Comparison of ENCODE assay signal across 30 cellular contexts in the genomic region with DNA sequence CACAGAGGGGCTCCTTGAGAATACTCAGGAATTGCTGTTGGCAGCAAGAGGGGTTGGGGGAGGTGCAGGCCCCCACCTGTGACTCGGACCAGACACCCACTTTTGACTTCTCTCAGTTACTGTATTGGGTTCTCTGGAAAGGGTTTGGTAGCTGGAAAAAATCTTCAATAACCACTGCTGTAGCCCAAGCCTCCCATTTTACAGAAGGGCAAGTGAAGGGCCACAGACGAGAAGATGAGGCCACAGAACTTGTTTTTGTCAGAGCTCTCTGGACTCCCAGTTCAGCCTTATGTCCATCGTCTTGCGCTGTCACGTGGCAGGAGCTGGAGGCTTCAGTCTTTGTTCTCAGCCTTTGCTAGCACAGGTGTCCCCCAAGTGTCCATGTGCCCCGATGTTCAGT. TPM values are rescaled to one million over a fixed set of nuclear protein-coding genes. Genes with fewer than 3 reads are reported as not detected.
"Had no signal": no experiment of that assay in that cellular context is flagged by ENCODE, and none has a peak within 500 bp of the region (broad histone marks: within the 10 kb centered on the region; RNA-seq: fewer than 3 reads in every experiment).

No MANE protein-coding gene starts in this region.

- H3K27ac ChIP-seq: adrenal gland, body of pancreas, SJSA1 had no signal

- H3K9me3 ChIP-seq: adrenal gland, body of pancreas, SJSA1, SK-N-SH had no signal

- H3K27me3 ChIP-seq: adrenal gland, body of pancreas, SJSA1 had no signal

- H3K9ac ChIP-seq: SK-N-SH had no signal

- FAIRE-seq: astrocyte, TTC549 had no signal

- H3K4me3 ChIP-seq: adrenal gland, body of pancreas, SJSA1 had no signal

- H3K4me3 Mint-ChIP-seq: activated CD4-positive, alpha-beta T cell treated with anti-CD3 and anti-CD28 coated beads, Interleukin-2, amount 10 ng/mL, durations not matched to agents 24 days and 14 days; activated CD8-positive, alpha-beta T cell treated with anti-CD3 and anti-CD28 coated beads, Interleukin-2, amount 10 ng/mL, durations not matched to agents 7 days and 5 days; activated naive CD4-positive, alpha-beta T cell treated with anti-CD3 and anti-CD28 coated beads for 36 hours; activated T-cell treated with anti-CD3 and anti-CD28 coated beads, Interleukin-2, amount 50 U/mL, for 4 hours; activated T-helper 1 cell treated with anti-CD3 and anti-CD28 coated beads, Interleukin-12 subunit alpha, Interleukin-12 subunit beta, Interleukin-2, Interleukin-4 antibody, amounts not matched to agents 30 ng/mL and 10 ng/mL and 1 ng/mL, durations not matched to agents 14 hours and 24 hours and 36 hours; T-helper 1 cell treated with Interleukin-12 subunit alpha and Interleukin-12 subunit beta and Interleukin-4 antibody, amounts not matched to agents 30 μg/mL and 1 μg/mL, for 36 hours; T-helper 2 cell treated with Interferon-gamma antibody and Interleukin-4, amounts not matched to agents 5 μg/mL and 100 μg/mL, for 36 hours had no signal

- DNase-seq: activated CD4-positive, alpha-beta T cell treated with anti-CD3 and anti-CD28 coated beads, Interleukin-2, amount 10 ng/mL, durations not matched to agents 24 days and 14 days; activated CD4-positive, alpha-beta T cell treated with anti-CD3 and anti-CD28 coated beads, Interleukin-2, amount 50 U/mL, for 48 hours; activated CD8-positive, alpha-beta T cell treated with anti-CD3 and anti-CD28 coated beads, Interleukin-2, amount 10 ng/mL, durations not matched to agents 7 days and 5 days; activated gamma-delta T cell treated with Interleukin-2 at 50 U/mL for 16 hours; activated naive CD4-positive, alpha-beta T cell treated with anti-CD3 and anti-CD28 coated beads for 36 hours; activated T-cell treated with anti-CD3 and anti-CD28 coated beads for 4 hours; activated T-cell treated with anti-CD3 and anti-CD28 coated beads, Interleukin-2, amount 50 U/mL, for 4 hours; adrenal gland; body of pancreas; central memory CD4-positive, alpha-beta T cell; NCI-H1048; NCI-H1105 treated with DMSO at 0.1 percent for 48 hours; NCI-H1436; NCI-H1694; NCI-H1930; NCI-H2081 treated with DMSO at 0.1 percent for 48 hours; NCI-H345; NCI-H524 treated with DMSO at 0.1 percent for 48 hours; RPMI8226; SHP77 treated with DMSO at 0.1 percent for 48 hours had no signal

- H3K9me3 Mint-ChIP-seq: activated CD4-positive, alpha-beta T cell treated with anti-CD3 and anti-CD28 coated beads, Interleukin-2, amount 10 ng/mL, durations not matched to agents 24 days and 14 days; activated naive CD4-positive, alpha-beta T cell treated with anti-CD3 and anti-CD28 coated beads for 36 hours; activated naive CD4-positive, alpha-beta T cell treated with anti-CD3 and anti-CD28 coated beads, Interleukin-2, amount 50 U/mL, for 72 hours; activated T-cell treated with anti-CD3 and anti-CD28 coated beads, Interleukin-2, amount 50 U/mL, for 4 hours had no signal

- H3K4me1 ChIP-seq: adrenal gland, body of pancreas, SJSA1 had no signal

- H3K4me2 ChIP-seq: SK-N-SH had no signal

- H3K27me3 Mint-ChIP-seq: activated CD4-positive, alpha-beta T cell treated with anti-CD3 and anti-CD28 coated beads, Interleukin-2, amount 10 ng/mL, durations not matched to agents 24 days and 14 days had no signal

- H3K36me3 ChIP-seq: adrenal gland had no signal

- H3K27ac Mint-ChIP-seq: activated CD4-positive, alpha-beta T cell treated with anti-CD3 and anti-CD28 coated beads, Interleukin-2, amount 10 ng/mL, durations not matched to agents 24 days and 14 days; activated CD8-positive, alpha-beta T cell treated with anti-CD3 and anti-CD28 coated beads, Interleukin-2, amount 10 ng/mL, durations not matched to agents 7 days and 5 days; activated naive CD4-positive, alpha-beta T cell treated with anti-CD3 and anti-CD28 coated beads for 36 hours; activated T-helper 1 cell treated with anti-CD3 and anti-CD28 coated beads, Interleukin-12 subunit alpha, Interleukin-12 subunit beta, Interleukin-2, Interleukin-4 antibody, amounts not matched to agents 30 ng/mL and 10 ng/mL and 1 ng/mL, durations not matched to agents 14 hours and 24 hours and 36 hours; T-helper 2 cell treated with Interferon-gamma antibody and Interleukin-4, amounts not matched to agents 5 μg/mL and 100 μg/mL, for 36 hours had no signal

RNA-seq across cellular contexts. Expression of a gene that starts 57.2 kb away (rescaled TPM):
- total RNA-seq: activated naive CD4-positive, alpha-beta T cell treated with anti-CD3 and anti-CD28 coated beads for 36 hours; activated naive CD4-positive, alpha-beta T cell treated with anti-CD3 and anti-CD28 coated beads, Interleukin-2, amount 50 U/mL, for 72 hours; astrocyte; M059J; NCI-H460 had no signal
- polyA plus RNA-seq: SK-N-SH had no signal
